1 cellular context compared by ENCODE assay signal in genomic region chr5:174734571-174735497, GRCh38.
TF ChIP-seq lines count a peak whose summit lies in the region.

No MANE protein-coding gene starts in this region.

TF ChIP-seq in A549, 52 proteins besides CTCF, POLR2A, EP300 and RAD21 (continued from another document):
- TF ChIP-seq HEYL (CRISPR knock-in tag; IDR thresholded peaks at IDR 0.05) (no peak), EHMT2 (IDR thresholded peaks at IDR 0.05; ENCODE audit: low read depth) (no peak), CHD4 (IDR thresholded peaks at IDR 0.05; ENCODE audit: borderline replicate concordance) (no peak), SREBF2 (IDR thresholded peaks at IDR 0.05) (no peak), MAZ (IDR thresholded peaks at IDR 0.05; ENCODE audit: borderline replicate concordance, low read depth, low read length) (no peak), NFE2L2 (conservative IDR thresholded peaks at IDR 0.05; ENCODE audit: low read length) (no peak), BHLHE40 (IDR thresholded peaks at IDR 0.05; ENCODE audit: low read depth, low read length) (no peak), RNF2 (IDR thresholded peaks at IDR 0.05; ENCODE audit: borderline replicate concordance, low read depth) (no peak), KDM1A (IDR thresholded peaks at IDR 0.05; ENCODE audit: low read depth) (no peak)
- TF ChIP-seq, protein P1, sequence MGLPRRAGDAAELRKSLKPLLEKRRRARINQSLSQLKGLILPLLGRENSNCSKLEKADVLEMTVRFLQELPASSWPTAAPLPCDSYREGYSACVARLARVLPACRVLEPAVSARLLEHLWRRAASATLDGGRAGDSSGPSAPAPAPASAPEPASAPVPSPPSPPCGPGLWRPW (IDR thresholded peaks at IDR 0.05), result no peak
- TF ChIP-seq, protein P2, sequence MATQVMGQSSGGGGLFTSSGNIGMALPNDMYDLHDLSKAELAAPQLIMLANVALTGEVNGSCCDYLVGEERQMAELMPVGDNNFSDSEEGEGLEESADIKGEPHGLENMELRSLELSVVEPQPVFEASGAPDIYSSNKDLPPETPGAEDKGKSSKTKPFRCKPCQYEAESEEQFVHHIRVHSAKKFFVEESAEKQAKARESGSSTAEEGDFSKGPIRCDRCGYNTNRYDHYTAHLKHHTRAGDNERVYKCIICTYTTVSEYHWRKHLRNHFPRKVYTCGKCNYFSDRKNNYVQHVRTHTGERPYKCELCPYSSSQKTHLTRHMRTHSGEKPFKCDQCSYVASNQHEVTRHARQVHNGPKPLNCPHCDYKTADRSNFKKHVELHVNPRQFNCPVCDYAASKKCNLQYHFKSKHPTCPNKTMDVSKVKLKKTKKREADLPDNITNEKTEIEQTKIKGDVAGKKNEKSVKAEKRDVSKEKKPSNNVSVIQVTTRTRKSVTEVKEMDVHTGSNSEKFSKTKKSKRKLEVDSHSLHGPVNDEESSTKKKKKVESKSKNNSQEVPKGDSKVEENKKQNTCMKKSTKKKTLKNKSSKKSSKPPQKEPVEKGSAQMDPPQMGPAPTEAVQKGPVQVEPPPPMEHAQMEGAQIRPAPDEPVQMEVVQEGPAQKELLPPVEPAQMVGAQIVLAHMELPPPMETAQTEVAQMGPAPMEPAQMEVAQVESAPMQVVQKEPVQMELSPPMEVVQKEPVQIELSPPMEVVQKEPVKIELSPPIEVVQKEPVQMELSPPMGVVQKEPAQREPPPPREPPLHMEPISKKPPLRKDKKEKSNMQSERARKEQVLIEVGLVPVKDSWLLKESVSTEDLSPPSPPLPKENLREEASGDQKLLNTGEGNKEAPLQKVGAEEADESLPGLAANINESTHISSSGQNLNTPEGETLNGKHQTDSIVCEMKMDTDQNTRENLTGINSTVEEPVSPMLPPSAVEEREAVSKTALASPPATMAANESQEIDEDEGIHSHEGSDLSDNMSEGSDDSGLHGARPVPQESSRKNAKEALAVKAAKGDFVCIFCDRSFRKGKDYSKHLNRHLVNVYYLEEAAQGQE (IDR thresholded peaks at IDR 0.05), result no peak
